Comparison of ENCODE assay signal across 9 cellular contexts in genomic region chr10:7243873-7244272, GRCh38.
A peak's percentile ranks its signal among the peaks of the same experiment; 100 is the strongest.
DNase-seq lines count a peak whose midpoint lies in the region; ATAC-seq lines count a peak whose summit lies in the region.
"Had no signal": no experiment of that assay in that cellular context is flagged by ENCODE, and none has a peak within 500 bp of the region (broad histone marks: within the 10 kb centered on the region; RNA-seq: fewer than 3 reads in every experiment).

No MANE protein-coding gene starts in this region.

- CTCF ChIA-PET in activated CD4-positive, alpha-beta T cell treated with anti-CD3 and anti-CD28 coated beads for 36 hours (lab: Charles Lee): interaction anchor here (1.1 to 1.4 kb wide), 2 partner anchors 11 to 26 kb away, joined by 3 to 4 read pairs; no protein-coding TSS in a partner anchor

- H3K4me1 Mint-ChIP-seq in activated CD4-positive, alpha-beta T cell treated with anti-CD3 and anti-CD28 coated beads for 36 hours: peaks cover 38% of the 10 kb centered on the region
- H3K4me1 Mint-ChIP-seq in naive thymus-derived CD8-positive, alpha-beta T cell: peaks cover 17 to 58% (median 47%) of the 10 kb centered on the region in 4 donors

- ATAC-seq in activated CD4-positive, alpha-beta T cell treated with anti-CD3 and anti-CD28 coated beads for 36 hours: peak; percentile 47
- ATAC-seq in GM21619 (IDR thresholded peaks at IDR 0.05; ENCODE audit: unreplicated experiment): peak; percentile 82
- peak; percentile 82 for ATAC-seq in HG03521 (IDR thresholded peaks at IDR 0.05; ENCODE audit: unreplicated experiment)
- peak in 1 of 2 donors; percentile 75 for ATAC-seq in naive thymus-derived CD8-positive, alpha-beta T cell
- ATAC-seq: A549 had no signal

- H3K4me3 Mint-ChIP-seq in activated CD4-positive, alpha-beta T cell treated with anti-CD3 and anti-CD28 coated beads for 36 hours: no peak overlapping the region
- H3K4me3 Mint-ChIP-seq in naive thymus-derived CD8-positive, alpha-beta T cell: peak overlapping the region in 8 of 10 donors; percentile 15 to 51 (median 36)

- peak overlapping the region; percentile 39 for H3K27ac Mint-ChIP-seq in activated CD4-positive, alpha-beta T cell treated with anti-CD3 and anti-CD28 coated beads for 36 hours
- peak overlapping the region; percentile 15 to 91 (median 54) for H3K27ac Mint-ChIP-seq in naive thymus-derived CD8-positive, alpha-beta T cell

- H3K9me3 Mint-ChIP-seq in activated CD4-positive, alpha-beta T cell treated with anti-CD3 and anti-CD28 coated beads for 36 hours (ENCODE audit: low read depth): no peaks in the 10 kb centered on the region
- no peaks in the 10 kb centered on the region for H3K9me3 Mint-ChIP-seq in naive thymus-derived CD8-positive, alpha-beta T cell

- no peaks in the 10 kb centered on the region for H3K27me3 Mint-ChIP-seq in activated CD4-positive, alpha-beta T cell treated with anti-CD3 and anti-CD28 coated beads for 36 hours
- no peaks in the 10 kb centered on the region for H3K27me3 Mint-ChIP-seq in naive thymus-derived CD8-positive, alpha-beta T cell

- peaks cover 48% of the 10 kb centered on the region for H3K36me3 Mint-ChIP-seq in activated CD4-positive, alpha-beta T cell treated with anti-CD3 and anti-CD28 coated beads for 36 hours (ENCODE audit: low read depth)
- H3K36me3 Mint-ChIP-seq in naive thymus-derived CD8-positive, alpha-beta T cell: peaks cover 32 to 78% (median 49%) of the 10 kb centered on the region in 3 donors

- intact Hi-C loops in activated CD4-positive, alpha-beta T cell treated with anti-CD3 and anti-CD28 coated beads for 36 hours (cut with DNase I, micrococcal nuclease): no loop called here

- no peak for DNase-seq in activated CD4-positive, alpha-beta T cell treated with anti-CD3 and anti-CD28 coated beads for 36 hours
- no peak for DNase-seq in activated CD4-positive, alpha-beta T cell treated with anti-CD3 and anti-CD28 coated beads for 1 hour
- no peak for DNase-seq in naive thymus-derived CD8-positive, alpha-beta T cell
- DNase-seq in DMS 273 treated with DMSO at 0.1 percent for 48 hours (lab: John Stamatoyannopoulos, UW): no peak
- DNase-seq in middle frontal gyrus (ENCODE audit: extremely low spot score, low spot score): no peak
- no peak for DNase-seq in AG08395 (ENCODE audit: low spot score)

- POLR2A ChIA-PET in activated CD4-positive, alpha-beta T cell treated with anti-CD3 and anti-CD28 coated beads for 36 hours (lab: Charles Lee): no interaction called here
- POLR2A ChIA-PET in naive thymus-derived CD8-positive, alpha-beta T cell (lab: Charles Lee): no interaction called here
